Comparison of ENCODE assay signal across 13 cellular contexts in genomic region chr10:76334306-76334705, GRCh38.
"Had no signal": no experiment of that assay in that cellular context is flagged by ENCODE, and none has a peak within 500 bp of the region (broad histone marks: within the 10 kb centered on the region; RNA-seq: fewer than 3 reads in every experiment).

No MANE protein-coding gene starts in this region.

- H3K9me3 ChIP-seq: breast epithelium, thyroid gland had no signal

- H3K4me3 ChIP-seq: breast epithelium, thyroid gland had no signal

- H3K4me1 ChIP-seq: breast epithelium, thyroid gland had no signal

- H3K27me3 ChIP-seq: breast epithelium, thyroid gland had no signal

- H3K36me3 ChIP-seq: breast epithelium, thyroid gland had no signal

- H3K27ac ChIP-seq: breast epithelium, thyroid gland had no signal

- DNase-seq: activated CD4-positive, alpha-beta T cell treated with anti-CD3 and anti-CD28 coated beads, Interleukin-2, amount 50 U/mL, for 1 hour; activated CD4-positive, CD25-positive, alpha-beta regulatory T cell treated with anti-CD3 and anti-CD28 coated beads, Interleukin-2, amount 50 U/mL, for 72 hours; activated CD8-positive, alpha-beta memory T cell treated with anti-CD3 and anti-CD28 coated beads for 24 hours; activated CD8-positive, alpha-beta memory T cell treated with anti-CD3 and anti-CD28 coated beads, Interleukin-2, amount 50 U/mL, for 48 hours; activated effector memory CD4-positive, alpha-beta T cell treated with Interleukin-2 at 50 U/mL for 16 hours; activated naive CD4-positive, alpha-beta T cell treated with anti-CD3 and anti-CD28 coated beads, Interleukin-2, amount 50 U/mL, for 16 hours; activated T-cell treated with anti-CD3 and anti-CD28 coated beads, Interleukin-2, amount 50 U/mL, for 48 hours; aorta; cerebellar nuclear complex; effector CD8-positive, alpha-beta T cell; stimulated activated naive B cell treated with anti-CD40 and anti-IgM and Interleukin-4, amounts not matched to agents 10 μg/mL and 1 μg/mL and 100 μg/mL, for 72 hours; thyroid gland had no signal
